ENCODE assay signal across 8 cellular contexts in the genomic region with DNA sequence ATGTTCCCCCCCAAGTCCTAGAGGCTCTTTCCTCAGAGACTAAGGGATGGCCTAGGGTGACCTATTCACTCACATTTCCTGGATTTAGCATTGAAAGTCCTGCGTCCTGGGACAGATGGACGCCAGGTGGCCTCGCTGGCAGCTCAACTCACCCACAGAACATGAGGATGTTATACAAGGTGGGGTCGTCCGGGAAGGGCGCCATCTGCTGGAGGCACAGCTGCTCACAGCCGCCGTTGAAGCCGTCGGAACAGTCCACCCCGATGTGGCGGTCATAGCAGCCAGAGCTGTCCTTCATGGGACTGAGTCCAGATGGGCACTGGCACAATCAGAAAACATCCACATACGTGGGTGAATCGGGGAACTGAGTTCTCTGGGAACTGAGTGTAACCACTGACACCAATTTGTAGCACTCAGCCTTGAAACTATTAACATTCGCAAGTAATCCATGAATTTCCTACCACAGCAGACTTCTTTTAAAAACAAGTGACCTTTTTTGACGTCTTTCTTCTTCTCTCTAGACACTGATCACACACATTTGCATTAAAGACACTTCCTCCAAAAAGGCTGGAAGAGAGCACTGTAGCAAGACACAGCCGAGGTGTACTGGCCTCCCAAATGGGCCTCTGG.
DNase-seq lines count a peak whose midpoint lies in the region; ATAC-seq and TF ChIP-seq lines count a peak whose summit lies in the region.

No MANE protein-coding gene starts in this region.

- peaks cover 7% of the 10 kb centered on the region for H3K9me3 Mint-ChIP-seq in glutamatergic neuron (ENCODE audit: unreplicated experiment)

- H4K20me1 ChIP-seq in SU-DHL-6 (ENCODE audit: low read depth, low read length): no peaks in the 10 kb centered on the region

- TF ChIP-seq CTCF in AG10803 (conservative IDR thresholded peaks at IDR 0.05; ENCODE audit: low read length): peak; percentile 52
- peak; percentile 67 for TF ChIP-seq CTCF in SU-DHL-6 (IDR thresholded peaks at IDR 0.05; ENCODE audit: insufficient read depth, low read length, poor library complexity, severe bottlenecking)
- peak; percentile 76 for TF ChIP-seq CTCF in glutamatergic neuron (IDR thresholded peaks at IDR 0.05; ENCODE audit: partially characterized antibody, unreplicated experiment)
- peak in 6 of 11 experiments; percentile 6 to 33 (median 30) for TF ChIP-seq CTCF in spleen (IDR thresholded peaks at IDR 0.05 in 8 of 11, conservative IDR thresholded peaks at IDR 0.05 in 3 of 11)

- no peaks in the 10 kb centered on the region for H3K4me1 ChIP-seq in spleen

- H3K79me2 ChIP-seq in SU-DHL-6 (ENCODE audit: insufficient read depth, low read length): no peaks in the 10 kb centered on the region

- H3K36me3 Mint-ChIP-seq in glutamatergic neuron (ENCODE audit: unreplicated experiment): no peaks in the 10 kb centered on the region

- H3K9me2 ChIP-seq in SU-DHL-6 (replicated peaks; ENCODE audit: insufficient read depth, low read length): no peaks in the 10 kb centered on the region

- H3K36me3 ChIP-seq in SU-DHL-6 (ENCODE audit: low read length) (no peaks in the 10 kb centered on the region), spleen (no peaks in the 10 kb centered on the region)

- H3K4me3 ChIP-seq in AG10803 (ENCODE audit: low read length): no peak overlapping the region
- H3K4me3 ChIP-seq in SU-DHL-6 (ENCODE audit: insufficient read depth, low read length, poor library complexity, severe bottlenecking): no peak overlapping the region
- no peak overlapping the region for H3K4me3 ChIP-seq in spleen

- no peak overlapping the region for H2AFZ ChIP-seq in SU-DHL-6 (ENCODE audit: low read depth, low read length, severe bottlenecking)

- peak; percentile 23 for DNase-seq in AG10803 (ENCODE audit: low read depth)
- DNase-seq in glutamatergic neuron: peak; percentile 88
- no peak for DNase-seq in spleen
- no peak for DNase-seq in NCI-H1105 (lab: John Stamatoyannopoulos, UW)

- no peak overlapping the region for H3K4me3 Mint-ChIP-seq in glutamatergic neuron (ENCODE audit: unreplicated experiment)

- H3K27ac ChIP-seq in SU-DHL-6 (ENCODE audit: low read depth, low read length) (no peak overlapping the region), spleen (no peak overlapping the region)

- ATAC-seq in GM18502 (IDR thresholded peaks at IDR 0.05; ENCODE audit: poor library complexity, unreplicated experiment) (peak; percentile 88), HG03432 (IDR thresholded peaks at IDR 0.05; ENCODE audit: unreplicated experiment) (peak; percentile 84), HG02970 (IDR thresholded peaks at IDR 0.05; ENCODE audit: low FRiP score, unreplicated experiment) (no peak)

- H3K27me3 Mint-ChIP-seq in glutamatergic neuron (ENCODE audit: unreplicated experiment): peaks cover 2% of the 10 kb centered on the region

- H3K27me3 ChIP-seq in SU-DHL-6 (ENCODE audit: low read length): no peaks in the 10 kb centered on the region
- peaks cover 0 to 4% (median 0%) of the 10 kb centered on the region in 7 donors for H3K27me3 ChIP-seq in spleen (replicated peaks in 1 of 7)

- H3K27ac Mint-ChIP-seq in glutamatergic neuron (ENCODE audit: unreplicated experiment): peak overlapping the region; percentile 29

- H3F3A ChIP-seq in SU-DHL-6 (ENCODE audit: insufficient read depth): no peaks in the 10 kb centered on the region

- H3K9me3 ChIP-seq in SU-DHL-6 (ENCODE audit: insufficient read depth, low read length) (no peaks in the 10 kb centered on the region), spleen (no peaks in the 10 kb centered on the region)

- H3K4me1 Mint-ChIP-seq in glutamatergic neuron (ENCODE audit: low read depth, unreplicated experiment): peaks cover 4% of the 10 kb centered on the region

- intact Hi-C loops in spleen (cut with DNase I; ENCODE audit: low total_unique reads): no loop called here

- H3K4me2 ChIP-seq in SU-DHL-6 (ENCODE audit: low read depth, low read length, poor library complexity, severe bottlenecking): no peak overlapping the region

- no peak for TF ChIP-seq POLR2A in spleen (IDR thresholded peaks at IDR 0.05)

- WGBS in spleen, 5 donors: 30 to 42% (median 33%) methylated on average over 10 to 17 of the region's 17 CpGs

- no peak overlapping the region for H3K9ac ChIP-seq in SU-DHL-6 (ENCODE audit: low read length)

Comparison
In these comparisons a context has a peak if more than half of its experiments do, and no peak if none do; other contexts are left out.
1. DNase-seq: peak in AG10803 (single experiment) and glutamatergic neuron (single experiment); none in spleen (single experiment) and NCI-H1105 (single experiment).
2. Peak in every context shown above with its lines, with median percentiles within 50 percentile points of each other: CTCF ChIP-seq.